8 cellular contexts compared by ENCODE assay signal in genomic region chr17:64148017-64148631, GRCh38. TPM values are rescaled to one million over a fixed set of nuclear protein-coding genes. Genes with fewer than 3 reads are reported as not detected.
DNase-seq lines count a peak whose midpoint lies in the region; ATAC-seq, FAIRE-seq and TF ChIP-seq lines count a peak whose summit lies in the region.

No MANE protein-coding gene starts in this region.

- peak overlapping the region; percentile 76 for H3K4me3 Mint-ChIP-seq in neural crest cell

- no peak overlapping the region for H3K27ac Mint-ChIP-seq in neural crest cell (ENCODE audit: unreplicated experiment)

- no peaks in the 10 kb centered on the region for H3K27me3 ChIP-seq in bronchial epithelial cell (ENCODE audit: control insufficient read depth, insufficient read depth, low read length)

- TF ChIP-seq POLR2A in GM15510 (IDR thresholded peaks at IDR 0.05; ENCODE audit: borderline replicate concordance, extremely low read depth, insufficient read length) (peak; percentile 25), NB4 (IDR thresholded peaks at IDR 0.05; ENCODE audit: extremely low read depth, insufficient read length) (no peak)

- no peak for TF ChIP-seq CTCF in NB4 (IDR thresholded peaks at IDR 0.05; ENCODE audit: low read depth, low read length)
- TF ChIP-seq CTCF in bronchial epithelial cell (IDR thresholded peaks at IDR 0.05; ENCODE audit: insufficient read depth, low read length, severe bottlenecking): no peak
- TF ChIP-seq CTCF in neural crest cell (conservative IDR thresholded peaks at IDR 0.05): no peak

- no peaks in the 10 kb centered on the region for H3K27me3 Mint-ChIP-seq in neural crest cell (ENCODE audit: low read depth)

- H3K4me1 Mint-ChIP-seq in neural crest cell: peaks cover 18% of the 10 kb centered on the region

- H3K36me3 ChIP-seq in bronchial epithelial cell (ENCODE audit: control insufficient read depth, insufficient read depth, low read length): peaks cover 3% of the 10 kb centered on the region

- FAIRE-seq in bronchial epithelial cell (lab: Jason Lieb, UNC): no peak

- peaks cover 20% of the 10 kb centered on the region for H3K36me3 Mint-ChIP-seq in neural crest cell (ENCODE audit: low read depth)

- H3K9me3 Mint-ChIP-seq in neural crest cell: no peaks in the 10 kb centered on the region

- ATAC-seq in HG02623 (IDR thresholded peaks at IDR 0.05; ENCODE audit: unreplicated experiment) (no peak), HG03039 (IDR thresholded peaks at IDR 0.05; ENCODE audit: unreplicated experiment) (no peak)

- H3K4me3 ChIP-seq in NB4 (ENCODE audit: low read depth, low read length) (peak overlapping the region; percentile 99), bronchial epithelial cell (ENCODE audit: low read depth, low read length) (no peak overlapping the region)

- DNase-seq in NB4 (ENCODE audit: low read depth) (peak; percentile 54), bronchial epithelial cell (ENCODE audit: low read depth) (peak; percentile 11), neural crest cell (ENCODE audit: low read depth, low spot score) (no peak), HuH-7 (ENCODE audit: low spot score) (no peak), DMS153 treated with DMSO at 0.1 percent for 48 hours (lab: John Stamatoyannopoulos, UW; ENCODE audit: unreplicated experiment) (no peak)

RNA-seq across cellular contexts. Expression of gene ERN1, which starts 18.2 kb away (rescaled TPM):
- 22.1 and 35.2 TPM in 2 replicates for total RNA-seq in bronchial epithelial cell
- 8.5 and 11.1 TPM in 2 replicates for total RNA-seq in neural crest cell

Comparison
In these comparisons a context has a peak if more than half of its experiments do, and no peak if none do; other contexts are left out.
1. DNase-seq: peak in NB4 (single experiment) and bronchial epithelial cell (single experiment); none in neural crest cell (single experiment), HuH-7 (single experiment) and DMS153 treated with DMSO at 0.1 percent for 48 hours (single experiment).